Comparison of ENCODE assay signal across 17 cellular contexts in the genomic region with DNA sequence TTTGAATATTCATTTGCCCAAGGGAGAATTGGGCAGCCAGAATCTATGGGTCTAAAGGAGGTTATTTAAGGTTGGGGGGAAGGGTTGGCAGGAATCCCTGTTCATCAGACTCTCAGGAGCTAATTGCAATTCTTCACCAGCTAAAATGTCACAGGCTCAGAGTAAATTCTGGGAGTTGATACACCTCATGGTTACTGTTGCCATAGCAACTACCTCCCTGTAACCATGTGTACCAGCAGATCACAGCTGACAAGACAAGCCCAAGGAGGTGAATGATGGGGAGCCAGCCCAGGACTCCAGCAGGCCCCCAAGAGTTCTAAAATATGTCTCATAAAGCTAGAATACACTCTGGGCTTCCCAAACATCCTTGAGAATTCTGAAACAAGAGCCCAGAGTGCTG.
DNase-seq lines count a peak whose midpoint lies in the region; ATAC-seq and TF ChIP-seq lines count a peak whose summit lies in the region.
"Had no signal": no experiment of that assay in that cellular context is flagged by ENCODE, and none has a peak within 500 bp of the region (broad histone marks: within the 10 kb centered on the region; RNA-seq: fewer than 3 reads in every experiment).

No MANE protein-coding gene starts in this region.

- H2BK15ac ChIP-seq in mesenchymal stem cell (ENCODE audit: low read depth, poor library complexity, severe bottlenecking): no peak overlapping the region

- no peak overlapping the region for H4K91ac ChIP-seq in mesenchymal stem cell (ENCODE audit: low read length)

- H3K9me3 ChIP-seq in Karpas-422 (ENCODE audit: low read length): no peaks in the 10 kb centered on the region
- H3K9me3 ChIP-seq in mesenchymal stem cell (ENCODE audit: control insufficient read depth, low read length): no peaks in the 10 kb centered on the region
- H3K9me3 ChIP-seq: transverse colon had no signal

- no peak for TF ChIP-seq CTCF in nephron progenitor cell (IDR thresholded peaks at IDR 0.05)

- H2BK5ac ChIP-seq in mesenchymal stem cell (ENCODE audit: low read depth, low read length, poor library complexity, severe bottlenecking): no peak overlapping the region

- no peaks in the 10 kb centered on the region for H3K27me3 ChIP-seq in Karpas-422 (ENCODE audit: low read length)
- H3K27me3 ChIP-seq in mesenchymal stem cell (ENCODE audit: control insufficient read depth in 1 of 2, insufficient read depth in 1 of 2, low read length in 2 of 2): peaks cover 0 to 25% of the 10 kb centered on the region in 2 experiments
- H3K27me3 ChIP-seq: foreskin keratinocyte had no signal

- no peaks in the 10 kb centered on the region for H4K20me1 ChIP-seq in Karpas-422 (ENCODE audit: insufficient read depth, low read depth, low read length)

- no peak overlapping the region for H2BK120ac ChIP-seq in mesenchymal stem cell (ENCODE audit: low read depth, low read length)

- no peaks in the 10 kb centered on the region for H3K9me2 ChIP-seq in Karpas-422 (replicated peaks; ENCODE audit: insufficient read depth, low read length)

- H3K18ac ChIP-seq in mesenchymal stem cell (ENCODE audit: low read depth in 1 of 2, low read length in 2 of 2): no peak overlapping the region

- peak overlapping the region; percentile 74 for H3K4me2 ChIP-seq in Karpas-422 (ENCODE audit: low read depth, low read length, poor library complexity, severe bottlenecking)
- no peak overlapping the region for H3K4me2 ChIP-seq in mesenchymal stem cell (ENCODE audit: low read length, poor library complexity, severe bottlenecking)

- DNase-seq in DMS 273 (lab: John Stamatoyannopoulos, UW; ENCODE audit: unreplicated experiment): peak; percentile 41
- no peak for DNase-seq in DMS 273 treated with DMSO at 0.1 percent for 48 hours (lab: John Stamatoyannopoulos, UW)
- peak; percentile 74 for DNase-seq in Karpas-422
- DNase-seq in caudate nucleus (lab: John Stamatoyannopoulos, UW): peak in 16 of 61 donors; percentile 13 to 78 (median 32)
- DNase-seq in mesenchymal stem cell: no peak
- no peak for DNase-seq in nephron progenitor cell
- no peak for DNase-seq in activated CD4-positive, CD25-positive, alpha-beta regulatory T cell treated with anti-CD3 and anti-CD28 coated beads, Interleukin-2, amount 50 U/mL, for 72 hours
- DNase-seq: activated CD4-positive, alpha-beta T cell treated with anti-CD3 and anti-CD28 coated beads, Interleukin-2, amount 50 U/mL, for 4 hours; NCI-H1092 treated with DMSO at 0.1 percent for 48 hours; small intestine; transverse colon had no signal

- no peak overlapping the region for H3K14ac ChIP-seq in mesenchymal stem cell (ENCODE audit: low read length in 2 of 2)

- H4K8ac ChIP-seq in mesenchymal stem cell (ENCODE audit: low read length): no peak overlapping the region

- H3K9me3 Mint-ChIP-seq in nephron progenitor cell: no peaks in the 10 kb centered on the region

- H3K27ac ChIP-seq in Karpas-422 (ENCODE audit: low read length) (peak overlapping the region; percentile 75), caudate nucleus (ENCODE audit: low read depth, low read length) (peak overlapping the region; percentile 48), mesenchymal stem cell (ENCODE audit: low read length, poor library complexity, severe bottlenecking) (no peak overlapping the region)
- H3K27ac ChIP-seq: 22Rv1, cardiac muscle cell, foreskin keratinocyte, transverse colon had no signal

- H3K36me3 ChIP-seq in Karpas-422 (ENCODE audit: insufficient read depth, low read length) (no peaks in the 10 kb centered on the region), mesenchymal stem cell (ENCODE audit: control insufficient read depth in 1 of 2, insufficient read depth in 2 of 2, low read depth in 1 of 2, low read length in 2 of 2) (no peaks in the 10 kb centered on the region)
- H3K36me3 ChIP-seq: cardiac muscle cell, transverse colon had no signal

- ATAC-seq in GM21447 (IDR thresholded peaks at IDR 0.05; ENCODE audit: unreplicated experiment): no peak

- H3K36me3 Mint-ChIP-seq in nephron progenitor cell (ENCODE audit: low read depth): no peaks in the 10 kb centered on the region
- H3K36me3 Mint-ChIP-seq: CD14-positive monocyte had no signal

- no peak overlapping the region for H2BK12ac ChIP-seq in mesenchymal stem cell (ENCODE audit: low read length in 2 of 2)

- H3K23ac ChIP-seq in mesenchymal stem cell (ENCODE audit: low read length in 2 of 2): no peak overlapping the region

- no peak overlapping the region for H2AK5ac ChIP-seq in mesenchymal stem cell (ENCODE audit: low read length, severe bottlenecking)

- H3K27ac Mint-ChIP-seq in nephron progenitor cell: no peak overlapping the region
- H3K27ac Mint-ChIP-seq: CD14-positive monocyte, IgD-negative memory B cell had no signal

- 0 out of 2 replicates have a peak overlapping the region, but pooled peaks have one; percentile 52 for H2AFZ ChIP-seq in Karpas-422 (ENCODE audit: low read length)
- H2AFZ ChIP-seq in mesenchymal stem cell (ENCODE audit: low read depth, low read length): no peak overlapping the region

- H3K4ac ChIP-seq in mesenchymal stem cell (ENCODE audit: low read depth in 1 of 2, low read length in 2 of 2): no peak overlapping the region

- H3K4me1 ChIP-seq in Karpas-422 (ENCODE audit: low read length): peaks cover 60% of the 10 kb centered on the region
- peaks cover 9% of the 10 kb centered on the region for H3K4me1 ChIP-seq in mesenchymal stem cell (ENCODE audit: control insufficient read depth, insufficient read depth, low read depth, low read length)
- H3K4me1 ChIP-seq: foreskin keratinocyte, transverse colon had no signal

- H3K4me3 ChIP-seq in Karpas-422 (ENCODE audit: low read length) (peak overlapping the region; percentile 53), mesenchymal stem cell (ENCODE audit: insufficient read depth in 1 of 2, low read depth in 1 of 2, low read length in 2 of 2) (no peak overlapping the region)
- H3K4me3 ChIP-seq: cardiac muscle cell, transverse colon had no signal

- H3K79me1 ChIP-seq in mesenchymal stem cell (replicated peaks; ENCODE audit: low read length, poor library complexity, severe bottlenecking): no peaks in the 10 kb centered on the region

- H3K27me3 Mint-ChIP-seq in nephron progenitor cell (ENCODE audit: low read depth, poor library complexity): peaks cover 78% of the 10 kb centered on the region

- no peaks in the 10 kb centered on the region for H3K79me2 ChIP-seq in Karpas-422 (ENCODE audit: low read length)

- H3K4me1 Mint-ChIP-seq in nephron progenitor cell: peaks cover 13% of the 10 kb centered on the region
- H3K4me1 Mint-ChIP-seq: CD14-positive monocyte had no signal

- H3K9ac ChIP-seq in Karpas-422 (ENCODE audit: low read length): peak overlapping the region; percentile 58; the same call in 1 of the 2 replicates
- H3K9ac ChIP-seq in mesenchymal stem cell (ENCODE audit: low read length): peak overlapping the region; percentile 60

- H3K4me3 Mint-ChIP-seq in nephron progenitor cell: no peak overlapping the region
- H3K4me3 Mint-ChIP-seq: CD14-positive monocyte, IgD-negative memory B cell had no signal

Comparison
In these comparisons a context has a peak if more than half of its experiments do, and no peak if none do; other contexts are left out.
1. DNase-seq: peak in DMS 273 (single experiment) and Karpas-422 (single experiment); none in DMS 273 treated with DMSO at 0.1 percent for 48 hours (single experiment), mesenchymal stem cell (single experiment), nephron progenitor cell (single experiment) and activated CD4-positive, CD25-positive, alpha-beta regulatory T cell treated with anti-CD3 and anti-CD28 coated beads, Interleukin-2, amount 50 U/mL, for 72 hours (single experiment).